In the genomic region with DNA sequence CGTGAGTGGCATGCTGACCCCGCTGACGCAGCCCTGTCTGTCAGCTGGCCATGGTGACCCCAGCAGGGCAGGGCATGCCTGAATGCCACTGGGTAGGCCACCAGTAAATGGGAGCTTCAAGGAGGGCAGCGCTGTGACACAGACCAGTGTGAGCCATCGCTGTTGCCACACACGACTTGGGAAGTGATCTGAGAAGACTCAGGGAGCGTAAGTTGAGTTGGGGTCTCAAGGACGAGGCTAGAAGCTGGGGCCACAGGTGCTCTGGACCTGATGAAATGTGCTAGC, we compare ENCODE assay signal across 19 cellular contexts. TPM values are rescaled to one million over a fixed set of nuclear protein-coding genes. Genes with fewer than 3 reads are reported as not detected.
DNase-seq lines count a peak whose midpoint lies in the region; ATAC-seq lines count a peak whose summit lies in the region.
"Had no signal": no experiment of that assay in that cellular context is flagged by ENCODE, and none has a peak within 500 bp of the region (broad histone marks: within the 10 kb centered on the region; RNA-seq: fewer than 3 reads in every experiment).

No MANE protein-coding gene starts in this region.

- peak overlapping the region; percentile 75 for H3K4me2 ChIP-seq in BLaER1
- H3K4me2 ChIP-seq in trophoblast cell (ENCODE audit: low read length) = no peak overlapping the region
- H3K4me2 ChIP-seq: A549 had no signal

- no peak overlapping the region for H2AFZ ChIP-seq in trophoblast cell (ENCODE audit: insufficient read depth, low read length, poor library complexity)
- H2AFZ ChIP-seq: GM23248 had no signal

- H3K4me1 ChIP-seq in BLaER1 = peaks cover 72% of the 10 kb centered on the region
- no peaks in the 10 kb centered on the region for H3K4me1 ChIP-seq in trophoblast cell (ENCODE audit: control insufficient read depth in 1 of 2, insufficient read depth in 2 of 2, low read length in 2 of 2)
- H3K4me1 ChIP-seq: A549, Caco-2 had no signal

- H3K27me3 ChIP-seq in BLaER1 (no peaks in the 10 kb centered on the region), trophoblast cell (ENCODE audit: insufficient read depth, low read length) (no peaks in the 10 kb centered on the region)
- H3K27me3 ChIP-seq: BE2C had no signal

- H3K9me3 ChIP-seq in BLaER1 (no peaks in the 10 kb centered on the region), trophoblast cell (ENCODE audit: insufficient read depth, low read depth, low read length) (no peaks in the 10 kb centered on the region)
- H3K9me3 ChIP-seq: A549, BE2C, Caco-2 had no signal

- peak overlapping the region; percentile 49 for H3K27ac ChIP-seq in BLaER1
- H3K27ac ChIP-seq in trophoblast cell (ENCODE audit: low read depth, low read length) = no peak overlapping the region
- H3K27ac ChIP-seq: A549, C4-2B, GM23248 had no signal

- H3K9ac ChIP-seq in BLaER1 (no peak overlapping the region), trophoblast cell (ENCODE audit: low read length) (no peak overlapping the region)
- H3K9ac ChIP-seq: GM23248 had no signal

- no peak overlapping the region for H2BK12ac ChIP-seq in trophoblast cell (ENCODE audit: low read length)

- no peaks in the 10 kb centered on the region for H3K79me1 ChIP-seq in trophoblast cell (ENCODE audit: low read length)

- no CpG with 5 or more reads among the region's 8 CpGs for WGBS in trophoblast cell (ENCODE audit: extremely low coverage, insufficient coverage, insufficient read length)

- H4K91ac ChIP-seq in trophoblast cell (ENCODE audit: low read depth, low read length) = no peak overlapping the region

- H4K12ac ChIP-seq in trophoblast cell (ENCODE audit: low read depth, low read length) = no peak overlapping the region

- H2BK5ac ChIP-seq in trophoblast cell (ENCODE audit: low read depth, low read length, poor library complexity) = no peak overlapping the region

- no peak overlapping the region for H2BK120ac ChIP-seq in trophoblast cell (ENCODE audit: insufficient read depth, low read length, poor library complexity)

- no peak overlapping the region for H3K14ac ChIP-seq in trophoblast cell (ENCODE audit: low read length)

- H4K8ac ChIP-seq in trophoblast cell (ENCODE audit: low read depth, low read length) = no peak overlapping the region

- H3K79me2 ChIP-seq in trophoblast cell (ENCODE audit: control insufficient read depth, insufficient read depth, low read length, poor library complexity) = no peaks in the 10 kb centered on the region

- no peak overlapping the region for H3K23ac ChIP-seq in trophoblast cell (ENCODE audit: low read length)

- H3K4ac ChIP-seq in trophoblast cell (ENCODE audit: low read depth, low read length) = no peak overlapping the region

- H2AK5ac ChIP-seq in trophoblast cell (ENCODE audit: low read length) = no peak overlapping the region

- H3K18ac ChIP-seq in trophoblast cell (ENCODE audit: low read length) = no peak overlapping the region

- no peaks in the 10 kb centered on the region for H4K20me1 ChIP-seq in BLaER1

- DNase-seq in mesenteric fat pad (ENCODE audit: low spot score) = peak; percentile 86
- no peak for DNase-seq in trophoblast cell
- DNase-seq: 8988T; ACHN; AML-193; BE2C; CD4-positive, CD25-positive, alpha-beta regulatory T cell; CD8-positive, alpha-beta T cell; DMS153; GM23248; HCEC 1CT had no signal

- no peaks in the 10 kb centered on the region for H3K36me3 ChIP-seq in BLaER1
- H3K36me3 ChIP-seq in trophoblast cell (ENCODE audit: control insufficient read depth in 1 of 2, insufficient read depth in 2 of 2, low read length in 2 of 2) = no peaks in the 10 kb centered on the region
- H3K36me3 ChIP-seq: BE2C had no signal

- ATAC-seq in GM19328 (IDR thresholded peaks at IDR 0.05; ENCODE audit: unreplicated experiment) = no peak
- ATAC-seq in HG03159 (IDR thresholded peaks at IDR 0.05; ENCODE audit: unreplicated experiment) = no peak
- ATAC-seq in GM21360 (IDR thresholded peaks at IDR 0.05; ENCODE audit: unreplicated experiment) = no peak
- ATAC-seq: A549; CD8-positive, alpha-beta T cell; GM12878 had no signal

- H3K4me3 ChIP-seq in BLaER1 (no peak overlapping the region), trophoblast cell (ENCODE audit: low read depth, low read length) (peak overlapping the region; percentile 20)
- H3K4me3 ChIP-seq: A549, GM12878, GM23248 had no signal

RNA-seq across cellular contexts. Expression of gene MPPED1, which starts 28.2 kb away (rescaled TPM):
- not detected for total RNA-seq in mesenteric fat pad
- polyA plus RNA-seq in trophoblast cell (2013) = not detected in 2 replicates
- total RNA-seq: Caco-2; CD4-positive, CD25-positive, alpha-beta regulatory T cell; CD8-positive, alpha-beta T cell; GM23248 had no signal
- polyA plus RNA-seq: A549; CD4-positive, CD25-positive, alpha-beta regulatory T cell; GM12878; GM23248 had no signal
